Comparison of ENCODE assay signal across 9 cellular contexts in the genomic region with DNA sequence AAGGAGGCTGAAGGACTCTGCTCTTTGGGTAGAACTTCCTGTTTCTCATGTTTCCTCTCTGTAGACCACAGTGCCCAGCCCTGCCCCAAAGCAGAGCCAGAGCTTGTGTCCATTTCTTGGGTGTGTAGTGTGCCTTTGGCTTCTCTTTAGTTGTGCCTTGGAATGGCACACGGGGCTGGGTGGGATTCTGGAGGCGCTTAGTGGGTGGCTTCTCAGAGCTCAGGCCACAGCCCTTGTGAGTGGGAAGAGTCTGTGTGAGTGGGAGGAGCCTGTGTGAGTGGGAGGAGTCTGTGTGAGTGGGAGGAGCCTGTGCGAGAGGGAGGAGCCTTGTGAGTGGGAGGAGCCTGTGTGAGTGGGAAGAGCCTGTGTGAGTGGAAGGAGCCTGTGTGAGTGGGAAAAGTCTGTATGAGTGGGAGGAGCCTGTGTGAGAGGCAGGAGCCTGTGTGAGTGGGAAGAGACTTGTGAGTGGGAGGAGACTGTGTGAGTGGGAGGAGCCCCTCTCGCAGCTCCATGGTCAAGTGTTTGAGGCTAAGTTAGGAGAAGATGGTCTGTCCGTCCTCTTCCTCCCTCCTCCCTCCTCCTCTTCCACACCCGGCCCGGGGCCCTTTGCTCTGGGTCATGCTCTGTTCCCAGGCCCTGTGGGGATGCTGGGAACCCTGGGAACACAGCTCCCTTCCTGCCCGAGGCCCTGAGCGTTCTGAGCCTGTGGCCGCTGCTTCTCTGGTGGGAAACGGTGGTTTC.
A peak's percentile ranks its signal among the peaks of the same experiment; 100 is the strongest.
DNase-seq lines count a peak whose midpoint lies in the region; ATAC-seq and TF ChIP-seq lines count a peak whose summit lies in the region.
"Had no signal": no experiment of that assay in that cellular context is flagged by ENCODE, and none has a peak within 500 bp of the region (broad histone marks: within the 10 kb centered on the region; RNA-seq: fewer than 3 reads in every experiment).

No MANE protein-coding gene starts in this region.

- TF ChIP-seq CTCF in RWPE2 (IDR thresholded peaks at IDR 0.05; ENCODE audit: poor library complexity, severe bottlenecking) (no peak), spleen (IDR thresholded peaks at IDR 0.05 in 8 of 11, conservative IDR thresholded peaks at IDR 0.05 in 3 of 11) (no peak)

- peaks cover 28% of the 10 kb centered on the region for H3K36me3 Mint-ChIP-seq in activated CD8-positive, alpha-beta memory T cell treated with anti-CD3 and anti-CD28 coated beads, Interleukin-2, amount 10 ng/mL, durations not matched to agents 7 days and 5 days

- ATAC-seq in activated CD8-positive, alpha-beta memory T cell treated with anti-CD3 and anti-CD28 coated beads, Interleukin-2, amount 10 ng/mL, durations not matched to agents 7 days and 5 days: peak; percentile 67
- peak; percentile 40; the same call in 1 of the 3 replicates for ATAC-seq in RWPE2 (ENCODE audit: low read depth)

- H3K4me3 ChIP-seq in RWPE2 (ENCODE audit: severe bottlenecking): no peak overlapping the region
- no peak overlapping the region for H3K4me3 ChIP-seq in spleen

- H3K27ac ChIP-seq in RWPE2 (ENCODE audit: poor library complexity, severe bottlenecking): no peak overlapping the region
- peak overlapping the region in 6 of 8 donors; percentile 37 to 64 (median 60) for H3K27ac ChIP-seq in spleen

- H3K27me3 ChIP-seq in RWPE2 (ENCODE audit: insufficient read depth, poor library complexity, severe bottlenecking) (no peaks in the 10 kb centered on the region), spleen (replicated peaks in 1 of 7) (no peaks in the 10 kb centered on the region)

- H3K4me1 ChIP-seq in RWPE2 (ENCODE audit: insufficient read depth, poor library complexity, severe bottlenecking): no peaks in the 10 kb centered on the region
- H3K4me1 ChIP-seq in spleen: peaks cover 0 to 67% (median 33%) of the 10 kb centered on the region in 6 donors

- H3K36me3 ChIP-seq in RWPE2 (ENCODE audit: low read depth): no peaks in the 10 kb centered on the region
- H3K36me3 ChIP-seq in spleen: peaks cover 0 to 19% (median 0%) of the 10 kb centered on the region in 6 donors

- H3K4me3 Mint-ChIP-seq in activated CD8-positive, alpha-beta memory T cell treated with anti-CD3 and anti-CD28 coated beads, Interleukin-2, amount 10 ng/mL, durations not matched to agents 7 days and 5 days: no peak overlapping the region

- no peaks in the 10 kb centered on the region for H3K27me3 Mint-ChIP-seq in activated CD8-positive, alpha-beta memory T cell treated with anti-CD3 and anti-CD28 coated beads, Interleukin-2, amount 10 ng/mL, durations not matched to agents 7 days and 5 days

- no peak for TF ChIP-seq POLR2A in erythroblast (IDR thresholded peaks at IDR 0.05; ENCODE audit: low read length)
- TF ChIP-seq POLR2A in spleen (IDR thresholded peaks at IDR 0.05): no peak

- peak overlapping the region; percentile 11 for H3K27ac Mint-ChIP-seq in activated CD8-positive, alpha-beta memory T cell treated with anti-CD3 and anti-CD28 coated beads, Interleukin-2, amount 10 ng/mL, durations not matched to agents 7 days and 5 days

- H3K9me3 Mint-ChIP-seq in activated CD8-positive, alpha-beta memory T cell treated with anti-CD3 and anti-CD28 coated beads, Interleukin-2, amount 10 ng/mL, durations not matched to agents 7 days and 5 days (ENCODE audit: low read depth): peaks cover 16% of the 10 kb centered on the region

- H3K9me3 ChIP-seq in RWPE2 (ENCODE audit: severe bottlenecking) (no peaks in the 10 kb centered on the region), spleen (peaks cover 4 to 20% (median 13%) of the 10 kb centered on the region in 8 donors)

- DNase-seq in activated CD8-positive, alpha-beta memory T cell treated with anti-CD3 and anti-CD28 coated beads, Interleukin-2, amount 10 ng/mL, durations not matched to agents 7 days and 5 days: no peak
- DNase-seq in activated CD8-positive, alpha-beta memory T cell treated with anti-CD3 and anti-CD28 coated beads, Interleukin-2, amount 50 U/mL, for 4 hours: no peak
- no peak for DNase-seq in RWPE2 (ENCODE audit: low spot score)
- DNase-seq in erythroblast (lab: John Stamatoyannopoulos, UW): peak; percentile 19 to 39
- DNase-seq in spleen: peak; percentile 76
- no peak for DNase-seq in germinal center (ENCODE audit: low spot score)
- DNase-seq in central memory CD4-positive, alpha-beta T cell: no peak
- DNase-seq in NCI-H187 (lab: John Stamatoyannopoulos, UW): no peak
- DNase-seq: NCI-H1105 treated with DMSO at 0.1 percent for 48 hours had no signal

- H3K4me1 Mint-ChIP-seq in activated CD8-positive, alpha-beta memory T cell treated with anti-CD3 and anti-CD28 coated beads, Interleukin-2, amount 10 ng/mL, durations not matched to agents 7 days and 5 days: peaks cover 11% of the 10 kb centered on the region

- CTCF ChIA-PET in activated CD8-positive, alpha-beta memory T cell treated with anti-CD3 and anti-CD28 coated beads, Interleukin-2, amount 10 ng/mL, durations not matched to agents 7 days and 5 days (lab: Charles Lee): no interaction called here

- intact Hi-C loops in spleen (cut with DNase I; ENCODE audit: low total_unique reads): no loop called here

- WGBS in spleen, 5 donors: 65 to 74% (median 69%) methylated on average over 11 of the region's 11 CpGs

Comparison
In these comparisons a context has a peak if more than half of its experiments do, and no peak if none do; other contexts are left out.
1. DNase-seq: peak in erythroblast (2 of 2) and spleen (single experiment); none in activated CD8-positive, alpha-beta memory T cell treated with anti-CD3 and anti-CD28 coated beads, Interleukin-2, amount 10 ng/mL, durations not matched to agents 7 days and 5 days (single experiment), activated CD8-positive, alpha-beta memory T cell treated with anti-CD3 and anti-CD28 coated beads, Interleukin-2, amount 50 U/mL, for 4 hours (single experiment), RWPE2 (single experiment), germinal center (single experiment), central memory CD4-positive, alpha-beta T cell (single experiment) and NCI-H187 (0 of 2).